In the genomic region with DNA sequence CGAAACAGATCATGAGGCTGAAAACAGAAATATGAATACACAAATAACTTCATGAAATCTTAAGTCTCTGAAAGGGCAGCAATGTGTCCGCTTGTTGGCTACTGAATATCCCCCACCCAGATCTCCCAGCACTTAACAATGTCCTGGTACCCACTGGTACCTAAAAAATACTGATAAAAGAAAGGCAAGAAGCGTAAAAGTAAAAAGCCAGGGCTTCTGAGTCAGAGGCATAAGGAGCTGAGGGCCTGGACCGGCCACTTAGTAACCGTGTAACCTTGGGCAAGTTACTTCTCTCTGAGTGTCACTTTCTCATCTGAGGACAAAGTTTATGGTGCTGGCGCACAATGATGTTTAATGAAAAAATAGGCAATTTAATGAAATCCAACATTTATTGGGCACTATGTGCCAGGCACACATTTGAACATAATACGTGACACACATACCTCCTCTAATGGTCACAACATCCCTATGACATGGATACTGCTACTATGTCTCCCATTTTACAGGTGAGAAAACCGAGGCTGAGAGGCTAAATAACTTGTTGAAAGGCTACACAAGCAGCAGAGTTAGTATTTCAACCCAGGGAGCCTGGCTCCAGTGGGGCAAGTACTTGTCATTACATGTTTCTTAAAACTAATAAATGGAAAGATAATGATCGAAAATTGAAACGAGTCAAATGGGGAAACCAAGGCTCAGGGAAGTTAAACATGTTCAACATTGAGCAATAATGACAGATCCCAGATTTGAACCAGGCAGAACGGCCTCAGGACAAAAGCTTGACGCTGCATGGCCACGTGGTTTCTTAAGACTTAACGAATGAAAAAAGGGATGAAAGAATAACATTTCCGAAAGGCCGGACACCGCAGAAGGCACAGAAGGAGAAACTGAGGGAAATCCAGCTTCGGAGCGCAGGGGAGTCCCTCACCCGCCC, we compare ENCODE assay signal across 8 cellular contexts. TPM values are rescaled to one million over a fixed set of nuclear protein-coding genes. Genes with fewer than 3 reads are reported as not detected.
DNase-seq lines count a peak whose midpoint lies in the region; ATAC-seq and TF ChIP-seq lines count a peak whose summit lies in the region.

No MANE protein-coding gene starts in this region.

- no peaks in the 10 kb centered on the region for H4K20me1 ChIP-seq in neural cell (ENCODE audit: insufficient read depth)

- peak overlapping the region; percentile 85 for H3K27ac Mint-ChIP-seq in activated CD4-positive, alpha-beta T cell treated with anti-CD3 and anti-CD28 coated beads, Interleukin-2, amount 10 ng/mL, durations not matched to agents 24 days and 14 days

- H3K36me3 Mint-ChIP-seq in activated CD4-positive, alpha-beta T cell treated with anti-CD3 and anti-CD28 coated beads, Interleukin-2, amount 10 ng/mL, durations not matched to agents 24 days and 14 days (ENCODE audit: low read depth): peaks cover 25% of the 10 kb centered on the region

- no peaks in the 10 kb centered on the region for H3K4me1 ChIP-seq in endocrine pancreas (ENCODE audit: control insufficient read depth, insufficient read depth, low read length)

- ATAC-seq in GM21786 (IDR thresholded peaks at IDR 0.05; ENCODE audit: unreplicated experiment): no peak

- DNase-seq in activated CD4-positive, alpha-beta T cell treated with anti-CD3 and anti-CD28 coated beads, Interleukin-2, amount 10 ng/mL, durations not matched to agents 24 days and 14 days: no peak
- no peak for DNase-seq in activated CD4-positive, alpha-beta T cell treated with anti-CD3 and anti-CD28 coated beads, Interleukin-2, amount 50 U/mL, for 4 hours
- DNase-seq in COLO668 (lab: John Stamatoyannopoulos, UW; ENCODE audit: unreplicated experiment): no peak
- DNase-seq in D341Med (ENCODE audit: low spot score): no peak

- peaks cover 45% of the 10 kb centered on the region for H3K4me1 Mint-ChIP-seq in activated CD4-positive, alpha-beta T cell treated with anti-CD3 and anti-CD28 coated beads, Interleukin-2, amount 10 ng/mL, durations not matched to agents 24 days and 14 days

- H2AFZ ChIP-seq in neural cell (ENCODE audit: low read depth, low read length): peak overlapping the region; percentile 48

- no peak for TF ChIP-seq CTCF in neural cell (IDR thresholded peaks at IDR 0.05; ENCODE audit: poor library complexity, severe bottlenecking)

- TF ChIP-seq RAD21 in neural cell (conservative IDR thresholded peaks at IDR 0.05): no peak

- no peaks in the 10 kb centered on the region for H3K36me3 ChIP-seq in endocrine pancreas (ENCODE audit: control insufficient read depth, insufficient read depth, low read length)
- H3K36me3 ChIP-seq in neural cell (ENCODE audit: insufficient read depth, low read length): peaks cover 5% of the 10 kb centered on the region

- peak overlapping the region; percentile 72 for H3K4me3 ChIP-seq in endocrine pancreas (ENCODE audit: control insufficient read depth, insufficient read depth, low read length)
- H3K4me3 ChIP-seq in neural cell (ENCODE audit: low read length): peak overlapping the region; percentile 78

- no peaks in the 10 kb centered on the region for H3K27me3 ChIP-seq in endocrine pancreas (ENCODE audit: control insufficient read depth, insufficient read depth, low read length)
- H3K27me3 ChIP-seq in neural cell (ENCODE audit: insufficient read depth, low read depth, low read length): no peaks in the 10 kb centered on the region

- intact Hi-C loops in activated CD4-positive, alpha-beta T cell treated with anti-CD3 and anti-CD28 coated beads, Interleukin-2, amount 10 ng/mL, durations not matched to agents 24 days and 14 days (cut with micrococcal nuclease): loop anchor here (2.0 to 5.0 kb wide), 6 partner anchors 136 to 669 kb away; a partner anchor contains a TSS

- peaks cover 6% of the 10 kb centered on the region for H3F3A ChIP-seq in neural cell (ENCODE audit: insufficient read depth, low read length, poor library complexity, severe bottlenecking)

- H3K4me2 ChIP-seq in neural cell (ENCODE audit: low read length): peak overlapping the region; percentile 56

- no peaks in the 10 kb centered on the region for H3K9me3 ChIP-seq in endocrine pancreas (ENCODE audit: control insufficient read depth, low read length)
- no peaks in the 10 kb centered on the region for H3K9me3 ChIP-seq in neural cell (ENCODE audit: low read length)

- peaks cover 2% of the 10 kb centered on the region for H3K27me3 Mint-ChIP-seq in activated CD4-positive, alpha-beta T cell treated with anti-CD3 and anti-CD28 coated beads, Interleukin-2, amount 10 ng/mL, durations not matched to agents 24 days and 14 days

- H3K9ac ChIP-seq in endocrine pancreas (ENCODE audit: control insufficient read depth, insufficient read depth, low read length) (peak overlapping the region; percentile 93), neural cell (ENCODE audit: low read length) (peak overlapping the region; percentile 90)

- H3K9me2 ChIP-seq in neural cell (ENCODE audit: insufficient read depth, low read length): no peaks in the 10 kb centered on the region

- peak overlapping the region; percentile 82 for H3K27ac ChIP-seq in neural cell (ENCODE audit: low read length)

- H3K79me2 ChIP-seq in neural cell (replicated peaks; ENCODE audit: insufficient read depth, low read length): peaks cover 40% of the 10 kb centered on the region

- peak overlapping the region; percentile 98 for H3K4me3 Mint-ChIP-seq in activated CD4-positive, alpha-beta T cell treated with anti-CD3 and anti-CD28 coated beads, Interleukin-2, amount 10 ng/mL, durations not matched to agents 24 days and 14 days

- TF ChIP-seq EP300 in neural cell (conservative IDR thresholded peaks at IDR 0.05; ENCODE audit: poor library complexity, severe bottlenecking): no peak

- H3K9me3 Mint-ChIP-seq in activated CD4-positive, alpha-beta T cell treated with anti-CD3 and anti-CD28 coated beads, Interleukin-2, amount 10 ng/mL, durations not matched to agents 24 days and 14 days: no peaks in the 10 kb centered on the region

TF ChIP-seq in PFSK-1, 5 proteins besides CTCF, POLR2A, EP300 and RAD21:
- TF ChIP-seq POLR2AphosphoS5 (IDR thresholded peaks at IDR 0.05; ENCODE audit: low read depth, low read length) (no peak), SIN3A (IDR thresholded peaks at IDR 0.05; ENCODE audit: borderline replicate concordance, insufficient read depth, low read length) (0 out of 2 replicates have a peak, but pooled peaks have one; percentile 22)

TF ChIP-seq in neural cell, 6 proteins besides CTCF, POLR2A, EP300 and RAD21:
- no peak for TF ChIP-seq TAF1 (IDR thresholded peaks at IDR 0.05; ENCODE audit: low read depth)
- TF ChIP-seq MXI1 (conservative IDR thresholded peaks at IDR 0.05; ENCODE audit: poor library complexity, severe bottlenecking): peak; percentile 90
- no peak for TF ChIP-seq POLR2AphosphoS5 (IDR thresholded peaks at IDR 0.05)
- TF ChIP-seq, protein P1, sequence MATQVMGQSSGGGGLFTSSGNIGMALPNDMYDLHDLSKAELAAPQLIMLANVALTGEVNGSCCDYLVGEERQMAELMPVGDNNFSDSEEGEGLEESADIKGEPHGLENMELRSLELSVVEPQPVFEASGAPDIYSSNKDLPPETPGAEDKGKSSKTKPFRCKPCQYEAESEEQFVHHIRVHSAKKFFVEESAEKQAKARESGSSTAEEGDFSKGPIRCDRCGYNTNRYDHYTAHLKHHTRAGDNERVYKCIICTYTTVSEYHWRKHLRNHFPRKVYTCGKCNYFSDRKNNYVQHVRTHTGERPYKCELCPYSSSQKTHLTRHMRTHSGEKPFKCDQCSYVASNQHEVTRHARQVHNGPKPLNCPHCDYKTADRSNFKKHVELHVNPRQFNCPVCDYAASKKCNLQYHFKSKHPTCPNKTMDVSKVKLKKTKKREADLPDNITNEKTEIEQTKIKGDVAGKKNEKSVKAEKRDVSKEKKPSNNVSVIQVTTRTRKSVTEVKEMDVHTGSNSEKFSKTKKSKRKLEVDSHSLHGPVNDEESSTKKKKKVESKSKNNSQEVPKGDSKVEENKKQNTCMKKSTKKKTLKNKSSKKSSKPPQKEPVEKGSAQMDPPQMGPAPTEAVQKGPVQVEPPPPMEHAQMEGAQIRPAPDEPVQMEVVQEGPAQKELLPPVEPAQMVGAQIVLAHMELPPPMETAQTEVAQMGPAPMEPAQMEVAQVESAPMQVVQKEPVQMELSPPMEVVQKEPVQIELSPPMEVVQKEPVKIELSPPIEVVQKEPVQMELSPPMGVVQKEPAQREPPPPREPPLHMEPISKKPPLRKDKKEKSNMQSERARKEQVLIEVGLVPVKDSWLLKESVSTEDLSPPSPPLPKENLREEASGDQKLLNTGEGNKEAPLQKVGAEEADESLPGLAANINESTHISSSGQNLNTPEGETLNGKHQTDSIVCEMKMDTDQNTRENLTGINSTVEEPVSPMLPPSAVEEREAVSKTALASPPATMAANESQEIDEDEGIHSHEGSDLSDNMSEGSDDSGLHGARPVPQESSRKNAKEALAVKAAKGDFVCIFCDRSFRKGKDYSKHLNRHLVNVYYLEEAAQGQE (IDR thresholded peaks at IDR 0.05; ENCODE audit: borderline replicate concordance): no peak
- no peak for TF ChIP-seq EZH2 (IDR thresholded peaks at IDR 0.05; ENCODE audit: borderline replicate concordance, insufficient read depth, low read length, poor library complexity, severe bottlenecking)
- TF ChIP-seq SMC3 (conservative IDR thresholded peaks at IDR 0.05; ENCODE audit: poor library complexity): peak; percentile 12

RNA-seq across cellular contexts. Expression of a gene that starts 0.8 kb away (rescaled TPM):
- 15.5 and 16.5 TPM in 2 replicates for total RNA-seq in activated CD4-positive, alpha-beta T cell treated with anti-CD3 and anti-CD28 coated beads, Interleukin-2, amount 10 ng/mL, durations not matched to agents 24 days and 14 days
- polyA plus RNA-seq in PFSK-1 (2012; ENCODE audit: insufficient read length, low read depth): 9.6 TPM
- polyA plus RNA-seq in neural cell: 22.7 and 25.7 TPM in 2 replicates
- 57.7 and 57.9 TPM in 2 replicates for polyA minus RNA-seq in neural cell

RNA-seq across cellular contexts. Expression of a gene that starts 21.0 kb away (rescaled TPM):
- not detected in 2 replicates for total RNA-seq in activated CD4-positive, alpha-beta T cell treated with anti-CD3 and anti-CD28 coated beads, Interleukin-2, amount 10 ng/mL, durations not matched to agents 24 days and 14 days
- polyA plus RNA-seq in PFSK-1 (2012; ENCODE audit: insufficient read length, low read depth): 0.15 TPM
- polyA plus RNA-seq in neural cell: 0.22 TPM in 1 of 2 replicates, not detected in the other
- polyA minus RNA-seq in neural cell: 0.12 TPM in 1 of 2 replicates, not detected in the other

RNA-seq across cellular contexts. Expression of a gene that starts 37.2 kb away (rescaled TPM):
- total RNA-seq in activated CD4-positive, alpha-beta T cell treated with anti-CD3 and anti-CD28 coated beads, Interleukin-2, amount 10 ng/mL, durations not matched to agents 24 days and 14 days: not detected in 2 replicates
- not detected for polyA plus RNA-seq in PFSK-1 (2012; ENCODE audit: insufficient read length, low read depth)
- polyA plus RNA-seq in neural cell: 5.5 and 8.3 TPM in 2 replicates
- polyA minus RNA-seq in neural cell: 7.3 and 7.8 TPM in 2 replicates
